Comparison of ENCODE assay signal across 1 cellular context in genomic region chr19:55494172-55494761, GRCh38.
TF ChIP-seq lines count a peak whose summit lies in the region.

No MANE protein-coding gene starts in this region.

TF ChIP-seq in IMR-90, 13 proteins besides CTCF, POLR2A, EP300 and RAD21:
- peak; percentile 78; the same call in 1 of the 2 replicates for TF ChIP-seq MAZ (IDR thresholded peaks at IDR 0.05; ENCODE audit: borderline replicate concordance, low read depth, low read length)
- TF ChIP-seq BHLHE40 (IDR thresholded peaks at IDR 0.05; ENCODE audit: low read depth, low read length), result 0 out of 2 replicates have a peak, but pooled peaks have one; percentile 17
- no peak for TF ChIP-seq RFX5 (IDR thresholded peaks at IDR 0.05; ENCODE audit: low read depth, low read length)
- TF ChIP-seq CHD1 (IDR thresholded peaks at IDR 0.05; ENCODE audit: low read depth, low read length), result no peak
- no peak; the same call in 1 of the 2 replicates for TF ChIP-seq FOS (IDR thresholded peaks at IDR 0.05; ENCODE audit: low read depth, low read length)
